ENCODE assay signal across 11 cellular contexts in genomic region chr16:50195276-50195675, GRCh38. TPM values are rescaled to one million over a fixed set of nuclear protein-coding genes. Genes with fewer than 3 reads are reported as not detected.
A peak's percentile ranks its signal among the peaks of the same experiment; 100 is the strongest.
DNase-seq lines count a peak whose midpoint lies in the region; ATAC-seq and FAIRE-seq lines count a peak whose summit lies in the region.
"Had no signal": no experiment of that assay in that cellular context is flagged by ENCODE, and none has a peak within 500 bp of the region (broad histone marks: within the 10 kb centered on the region; RNA-seq: fewer than 3 reads in every experiment).

No MANE protein-coding gene starts in this region.

- peak overlapping the region; percentile 41 for H3K27ac ChIP-seq in mesodermal cell (ENCODE audit: low read depth, low read length, severe bottlenecking)
- H3K27ac ChIP-seq: body of pancreas had no signal

- H3K27me3 ChIP-seq in adipocyte (replicated peaks; ENCODE audit: control insufficient read depth, insufficient read depth, low read length): no peaks in the 10 kb centered on the region
- H3K27me3 ChIP-seq: body of pancreas had no signal

- H3K9ac ChIP-seq in adipocyte (ENCODE audit: low read length): peak overlapping the region; percentile 7

- DNase-seq in AG20443 (ENCODE audit: low spot score) (peak; percentile 30), GM18507 (ENCODE audit: extremely low spot score, insufficient read length, low read depth) (no peak), adipocyte (ENCODE audit: low read depth) (peak; percentile 49), G401 (ENCODE audit: low spot score) (no peak), D341Med (ENCODE audit: low spot score) (no peak), NCI-H82 treated with DMSO at 0.1 percent for 48 hours (lab: John Stamatoyannopoulos, UW; ENCODE audit: unreplicated experiment) (no peak)
- DNase-seq: body of pancreas, NCI-H2029 had no signal

- H3K4me1 ChIP-seq in adipocyte (ENCODE audit: control insufficient read depth, insufficient read depth, low read length) (peaks cover 14% of the 10 kb centered on the region), mesodermal cell (ENCODE audit: control insufficient read depth, insufficient read depth, low read length, poor library complexity, severe bottlenecking) (peaks cover 3% of the 10 kb centered on the region)

- H3K9me3 ChIP-seq in adipocyte (ENCODE audit: control insufficient read depth, low read length): no peaks in the 10 kb centered on the region
- H3K9me3 ChIP-seq in mesodermal cell (ENCODE audit: control insufficient read depth, low read length): peaks cover 6% of the 10 kb centered on the region
- H3K9me3 ChIP-seq: body of pancreas had no signal

- FAIRE-seq in GM18507 (lab: Jason Lieb, UNC): peak; percentile 55
- FAIRE-seq: TTC549 had no signal

- ATAC-seq in HG02798 (IDR thresholded peaks at IDR 0.05; ENCODE audit: poor library complexity, unreplicated experiment): no peak
- ATAC-seq: body of pancreas had no signal

- H3K36me3 ChIP-seq in adipocyte (ENCODE audit: control insufficient read depth, insufficient read depth, low read length, severe bottlenecking): no peaks in the 10 kb centered on the region
- peaks cover 3% of the 10 kb centered on the region for H3K36me3 ChIP-seq in mesodermal cell (ENCODE audit: control insufficient read depth, insufficient read depth, low read length)

- in situ Hi-C loops in G401 (cut with HindIII; ENCODE audit: low sequenced_read_pairs): no loop called here

- 90 to 93% methylated on average over 2 of the region's 2 CpGs for WGBS in mesodermal cell (ENCODE audit: insufficient coverage in 2 of 2), 2 experiments

- H3K4me3 ChIP-seq in adipocyte (ENCODE audit: low read length) (peak overlapping the region; percentile 5), mesodermal cell (ENCODE audit: extremely low read depth, insufficient read depth, low read length, poor library complexity, severe bottlenecking) (no peak overlapping the region)
- H3K4me3 ChIP-seq: body of pancreas had no signal

RNA-seq across cellular contexts. Expression of gene TENT4B, which starts 42.2 kb away (rescaled TPM):
- polyA plus RNA-seq in mesodermal cell (2013, experiment 1 of 2): 8.8 TPM
- 8.2 TPM for polyA plus RNA-seq in mesodermal cell (2013, experiment 2 of 2)
- total RNA-seq in G401 (2014; rRNA removed; shearing (Covaris generic)): 5.8 and 9.2 TPM in 2 replicates

Comparison
In these comparisons a context has a peak if more than half of its experiments do, and no peak if none do; other contexts are left out.
1. DNase-seq: peak in AG20443 (single experiment) and adipocyte (single experiment); none in GM18507 (single experiment), G401 (single experiment), D341Med (single experiment) and NCI-H82 treated with DMSO at 0.1 percent for 48 hours (single experiment).